Comparison of ENCODE assay signal across 10 cellular contexts in the genomic region with DNA sequence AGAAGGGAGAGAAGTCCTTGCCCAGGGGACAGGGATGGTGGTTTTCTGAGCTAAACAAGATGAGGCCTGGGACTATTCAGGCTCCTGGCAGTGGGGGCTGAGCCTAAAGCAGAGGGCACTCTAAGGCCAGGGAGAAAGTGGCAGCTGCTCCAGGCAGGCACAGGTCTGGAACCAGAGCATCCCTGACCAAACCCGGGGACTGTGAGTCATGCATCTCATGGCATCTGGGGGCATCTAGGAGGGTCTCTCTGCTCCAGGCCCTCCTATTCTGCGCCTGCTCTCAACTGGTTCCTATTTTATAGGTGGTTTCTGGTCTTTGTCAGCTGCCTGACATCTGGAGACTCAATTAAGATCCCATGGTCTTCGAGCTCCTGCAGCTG. TPM values are rescaled to one million over a fixed set of nuclear protein-coding genes. Genes with fewer than 3 reads are reported as not detected.
DNase-seq lines count a peak whose midpoint lies in the region; ATAC-seq and TF ChIP-seq lines count a peak whose summit lies in the region.
"Had no signal": no experiment of that assay in that cellular context is flagged by ENCODE, and none has a peak within 500 bp of the region (broad histone marks: within the 10 kb centered on the region; RNA-seq: fewer than 3 reads in every experiment).

No MANE protein-coding gene starts in this region.

- H3K4me3 ChIP-seq in smooth muscle cell, result no peak overlapping the region

- H3K4me1 ChIP-seq in smooth muscle cell (ENCODE audit: low read depth), result no peaks in the 10 kb centered on the region

- H3K27ac ChIP-seq in epithelial cell of prostate, result peak overlapping the region; percentile 98
- peak overlapping the region; percentile 55 for H3K27ac ChIP-seq in smooth muscle cell (ENCODE audit: low read depth)

- H3K36me3 ChIP-seq in smooth muscle cell (ENCODE audit: low read depth), result no peaks in the 10 kb centered on the region

- 23% methylated on average over 3 of the region's 3 CpGs for whole genome bisulfite sequencing in smooth muscle cell (ENCODE audit: low lambda C conversion rate)

- H3K9ac ChIP-seq in smooth muscle cell (ENCODE audit: low read depth), result no peak overlapping the region

- H4K20me1 ChIP-seq in smooth muscle cell (ENCODE audit: low read depth), result peaks cover 6% of the 10 kb centered on the region

- no peaks in the 10 kb centered on the region for H3K79me2 ChIP-seq in smooth muscle cell (ENCODE audit: low read depth)

- H3K9me3 ChIP-seq in smooth muscle cell (replicated peaks; ENCODE audit: low read depth), result no peaks in the 10 kb centered on the region

- H3F3A ChIP-seq in smooth muscle cell (ENCODE audit: low read depth), result no peaks in the 10 kb centered on the region

- no peak for TF ChIP-seq CTCF in smooth muscle cell (IDR thresholded peaks at IDR 0.05; ENCODE audit: borderline replicate concordance, insufficient read depth, poor library complexity, severe bottlenecking)

- H3K4me2 ChIP-seq in smooth muscle cell, result no peak overlapping the region

- ATAC-seq in HG03196 (IDR thresholded peaks at IDR 0.05; ENCODE audit: unreplicated experiment) (no peak), HG02885 (IDR thresholded peaks at IDR 0.05; ENCODE audit: poor library complexity, unreplicated experiment) (no peak)

- H2AFZ ChIP-seq in smooth muscle cell (ENCODE audit: low read depth), result no peak overlapping the region

- H3K27me3 ChIP-seq in smooth muscle cell (ENCODE audit: low read depth), result peaks cover 5% of the 10 kb centered on the region

- DNase-seq in GM19238 (ENCODE audit: insufficient read length, low spot score) (peak; percentile 30), NCI-H69 (lab: John Stamatoyannopoulos, UW) (peak; percentile 67), epithelial cell of prostate (ENCODE audit: low read depth, low spot score) (no peak), smooth muscle cell (lab: John Stamatoyannopoulos, UW; ENCODE audit: unreplicated experiment) (no peak), NCI-H1417 (lab: John Stamatoyannopoulos, UW) (no peak), NCI-H446 treated with DMSO at 0.1 percent for 48 hours (lab: John Stamatoyannopoulos, UW) (no peak)
- DNase-seq: naive B cell had no signal

RNA-seq across cellular contexts. Expression of gene KRT7, which starts 11.6 kb away (rescaled TPM):
- 168 and 214 TPM in 2 replicates for total RNA-seq in smooth muscle cell
- 190 and 744 TPM in 2 replicates for polyA plus RNA-seq in smooth muscle cell
- polyA plus RNA-seq: IgD-negative memory B cell had no signal

RNA-seq across cellular contexts. Expression of gene KRT86, which starts 29.8 kb away (rescaled TPM):
- not detected in 2 replicates for total RNA-seq in smooth muscle cell
- not detected in 2 replicates for polyA plus RNA-seq in smooth muscle cell
- polyA plus RNA-seq: IgD-negative memory B cell had no signal

RNA-seq across cellular contexts. Expression of gene KRT81, which starts 46.7 kb away (rescaled TPM):
- total RNA-seq in smooth muscle cell, result 0.18 and 1.4 TPM in 2 replicates
- polyA plus RNA-seq in smooth muscle cell, result 0.49 and 1.7 TPM in 2 replicates
- polyA plus RNA-seq: IgD-negative memory B cell had no signal

RNA-seq across cellular contexts. Expression of gene KRT80, which starts 52.8 kb away (rescaled TPM):
- total RNA-seq in smooth muscle cell, result 6.7 and 11.7 TPM in 2 replicates
- polyA plus RNA-seq in smooth muscle cell, result 5.1 and 6.6 TPM in 2 replicates
- polyA plus RNA-seq: IgD-negative memory B cell had no signal

Comparison
In these comparisons a context has a peak if more than half of its experiments do, and no peak if none do; other contexts are left out.
1. DNase-seq: peak in GM19238 (single experiment) and NCI-H69 (single experiment); none in epithelial cell of prostate (single experiment), smooth muscle cell (single experiment), NCI-H1417 (0 of 3) and NCI-H446 treated with DMSO at 0.1 percent for 48 hours (single experiment).